ENCODE assay signal across 8 cellular contexts in the genomic region with DNA sequence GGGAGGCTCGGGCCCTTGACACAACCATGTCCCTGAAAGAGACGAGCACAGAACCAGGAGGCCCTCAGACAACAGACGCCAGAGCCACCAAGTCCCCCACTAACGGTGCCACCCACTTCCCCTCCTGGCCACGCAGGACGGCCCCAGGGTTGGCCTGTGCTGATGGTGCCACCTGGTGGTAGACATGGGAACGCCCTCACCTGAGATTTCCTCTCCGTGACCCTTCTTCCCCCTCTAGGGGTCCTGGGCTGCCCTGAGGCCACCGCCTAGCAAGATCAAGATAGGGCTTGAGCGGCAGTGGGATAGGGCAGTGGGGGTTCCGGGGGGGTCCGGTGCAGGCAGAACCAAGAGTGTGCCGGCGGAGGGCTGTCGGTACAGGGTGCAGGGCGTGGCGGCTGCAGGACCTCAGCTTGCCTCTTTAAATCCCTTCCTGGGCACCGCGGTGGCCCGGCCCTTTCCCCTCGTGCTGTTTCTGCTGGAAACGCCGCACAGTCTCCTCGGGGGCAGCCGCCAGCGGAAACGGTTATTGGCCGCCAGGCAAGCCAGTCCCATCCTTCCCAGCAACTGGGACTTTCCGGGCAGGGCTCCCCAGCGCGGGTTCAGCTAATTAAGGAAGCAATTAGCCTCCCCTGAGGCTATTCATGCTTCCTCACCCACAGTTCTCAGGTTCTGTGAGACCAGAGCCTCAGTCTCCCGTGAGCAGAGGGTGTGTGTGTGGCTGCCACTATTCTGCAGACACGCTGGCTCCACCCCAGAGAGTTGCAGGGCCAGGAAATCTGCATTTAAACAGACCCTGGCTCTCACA. TPM values are rescaled to one million over a fixed set of nuclear protein-coding genes. Genes with fewer than 3 reads are reported as not detected.
DNase-seq lines count a peak whose midpoint lies in the region; ATAC-seq and TF ChIP-seq lines count a peak whose summit lies in the region.

No MANE protein-coding gene starts in this region.

- peaks cover 22% of the 10 kb centered on the region for H3K4me1 Mint-ChIP-seq in activated T-helper 2 cell treated with anti-CD3 and anti-CD28 coated beads, Interferon-gamma antibody, Interleukin-2, Interleukin-4, amounts not matched to agents 10 μg/mL and 5 μg/mL and 100 μg/mL, durations not matched to agents 14 hours and 24 hours and 36 hours (ENCODE audit: low read depth)

- H3K27me3 ChIP-seq in HUES48 (ENCODE audit: control insufficient read depth, insufficient read depth, low read length), result peaks cover 7% of the 10 kb centered on the region
- H3K27me3 ChIP-seq in neuron (ENCODE audit: insufficient read depth, low read length), result peaks cover 33% of the 10 kb centered on the region
- H3K27me3 ChIP-seq in subcutaneous abdominal adipose tissue (ENCODE audit: control insufficient read depth in 5 of 5, insufficient read depth in 4 of 5, low read length in 5 of 5), result peaks cover 2 to 38% (median 21%) of the 10 kb centered on the region in 5 donors

- H2AFZ ChIP-seq in neuron (ENCODE audit: low read depth, low read length), result peak overlapping the region; percentile 11

- H3K27ac ChIP-seq in HUES48 (ENCODE audit: low read depth, low read length) (peak overlapping the region; percentile 61), RWPE1 (peak overlapping the region; percentile 66), subcutaneous abdominal adipose tissue (ENCODE audit: low read depth, low read length) (no peak overlapping the region)

- POLR2A ChIA-PET in RWPE1 (lab: Yijun Ruan, JAX; ENCODE audit: low non-redundant PET), result no interaction called here

- CTCF ChIA-PET in RWPE1 (lab: Yijun Ruan, JAX), result interaction anchor here (0.6 to 1.6 kb wide), 5 partner anchors 69 to 349 kb away, joined by 4 to 6 read pairs (median 5); a partner anchor contains a TSS

- H3K36me3 Mint-ChIP-seq in activated T-helper 2 cell treated with anti-CD3 and anti-CD28 coated beads, Interferon-gamma antibody, Interleukin-2, Interleukin-4, amounts not matched to agents 10 μg/mL and 5 μg/mL and 100 μg/mL, durations not matched to agents 14 hours and 24 hours and 36 hours (ENCODE audit: low read depth), result no peaks in the 10 kb centered on the region

- H3K27me3 Mint-ChIP-seq in activated T-helper 2 cell treated with anti-CD3 and anti-CD28 coated beads, Interferon-gamma antibody, Interleukin-2, Interleukin-4, amounts not matched to agents 10 μg/mL and 5 μg/mL and 100 μg/mL, durations not matched to agents 14 hours and 24 hours and 36 hours (ENCODE audit: low read depth), result peaks cover 15% of the 10 kb centered on the region

- H3K27ac Mint-ChIP-seq in activated T-helper 2 cell treated with anti-CD3 and anti-CD28 coated beads, Interferon-gamma antibody, Interleukin-2, Interleukin-4, amounts not matched to agents 10 μg/mL and 5 μg/mL and 100 μg/mL, durations not matched to agents 14 hours and 24 hours and 36 hours, result peak overlapping the region; percentile 52

- H3K9me3 ChIP-seq in HUES48 (ENCODE audit: control insufficient read depth, insufficient read depth, low read length) (no peaks in the 10 kb centered on the region), neuron (ENCODE audit: low read length) (no peaks in the 10 kb centered on the region), subcutaneous abdominal adipose tissue (ENCODE audit: control insufficient read depth in 5 of 5, low read length in 5 of 5) (no peaks in the 10 kb centered on the region)

- H3K4me3 Mint-ChIP-seq in activated T-helper 2 cell treated with anti-CD3 and anti-CD28 coated beads, Interferon-gamma antibody, Interleukin-2, Interleukin-4, amounts not matched to agents 10 μg/mL and 5 μg/mL and 100 μg/mL, durations not matched to agents 14 hours and 24 hours and 36 hours (ENCODE audit: low read depth), result peak overlapping the region; percentile 75

- DNase-seq in AG09309 (ENCODE audit: low read depth), result no peak
- peak; percentile 48 for DNase-seq in RWPE1 (ENCODE audit: low spot score)
- DNase-seq in activated T-helper 2 cell treated with anti-CD3 and anti-CD28 coated beads, Interferon-gamma antibody, Interleukin-2, Interleukin-4, amounts not matched to agents 10 μg/mL and 5 μg/mL and 100 μg/mL, durations not matched to agents 14 hours and 24 hours and 36 hours (ENCODE audit: low spot score), result peak; percentile 73
- peak; percentile 14 to 69 for DNase-seq in foreskin fibroblast

- H3K36me3 ChIP-seq in HUES48 (ENCODE audit: control insufficient read depth, insufficient read depth, low read length) (no peaks in the 10 kb centered on the region), neuron (ENCODE audit: insufficient read depth, low read length) (no peaks in the 10 kb centered on the region), subcutaneous abdominal adipose tissue (ENCODE audit: control insufficient read depth in 5 of 5, insufficient read depth in 5 of 5, low read length in 5 of 5) (no peaks in the 10 kb centered on the region)

- ATAC-seq in GM18870 (IDR thresholded peaks at IDR 0.05; ENCODE audit: unreplicated experiment), result peak; percentile 53

- TF ChIP-seq CTCF in AG09309 (IDR thresholded peaks at IDR 0.05; ENCODE audit: control insufficient read depth, insufficient read depth, low read depth, low read length, missing control alignments) (peak; percentile 99), RWPE1 (conservative IDR thresholded peaks at IDR 0.05; ENCODE audit: low read depth) (peak; percentile 94), foreskin fibroblast (IDR thresholded peaks at IDR 0.05; ENCODE audit: low read depth, low read length) (peak; percentile 96)

- H3K4me1 ChIP-seq in HUES48 (ENCODE audit: control insufficient read depth, insufficient read depth, low read length) (peaks cover 26% of the 10 kb centered on the region), neuron (ENCODE audit: insufficient read depth, low read length) (peaks cover 12% of the 10 kb centered on the region), subcutaneous abdominal adipose tissue (ENCODE audit: control insufficient read depth in 5 of 5, insufficient read depth in 5 of 5, low read length in 5 of 5) (peaks cover 3 to 57% (median 40%) of the 10 kb centered on the region in 5 donors)

- H3K4me3 ChIP-seq in AG09309 (ENCODE audit: control insufficient read depth, low read depth, low read length) (peak overlapping the region; percentile 58), HUES48 (ENCODE audit: low read depth, low read length) (peak overlapping the region; percentile 90), foreskin fibroblast (ENCODE audit: low read depth in 1 of 2, low read length in 2 of 2) (peak overlapping the region; percentile 51 to 57), neuron (ENCODE audit: low read length) (peak overlapping the region; percentile 31), subcutaneous abdominal adipose tissue (ENCODE audit: low read depth in 1 of 5, low read length in 5 of 5) (peak overlapping the region in 4 of 5 donors; percentile 51 to 67 (median 58))

- H3K9me3 Mint-ChIP-seq in activated T-helper 2 cell treated with anti-CD3 and anti-CD28 coated beads, Interferon-gamma antibody, Interleukin-2, Interleukin-4, amounts not matched to agents 10 μg/mL and 5 μg/mL and 100 μg/mL, durations not matched to agents 14 hours and 24 hours and 36 hours, result no peaks in the 10 kb centered on the region

- intact Hi-C loops in activated T-helper 2 cell treated with anti-CD3 and anti-CD28 coated beads, Interferon-gamma antibody, Interleukin-2, Interleukin-4, amounts not matched to agents 10 μg/mL and 5 μg/mL and 100 μg/mL, durations not matched to agents 14 hours and 24 hours and 36 hours (cut with micrococcal nuclease), result loop anchor here (1.0 to 2.0 kb wide), 2 partner anchors 347 to 471 kb away; a partner anchor contains a TSS

- H3K9ac ChIP-seq in HUES48 (ENCODE audit: low read depth, low read length) (no peak overlapping the region), subcutaneous abdominal adipose tissue (ENCODE audit: low read length in 5 of 5) (peak overlapping the region in 2 of 5 donors; percentile 37 to 59)

RNA-seq across cellular contexts. Expression of a gene that starts 5.5 kb away (rescaled TPM):
- 0.21 and 0.23 TPM in 2 replicates for total RNA-seq in activated T-helper 2 cell treated with anti-CD3 and anti-CD28 coated beads, Interferon-gamma antibody, Interleukin-2, Interleukin-4, amounts not matched to agents 10 μg/mL and 5 μg/mL and 100 μg/mL, durations not matched to agents 14 hours and 24 hours and 36 hours

Comparison
In these comparisons a context has a peak if more than half of its experiments do, and no peak if none do; other contexts are left out.
1. H3K4me3 ChIP-seq: peak in every context shown above with its lines; median percentile 90 in HUES48; 58 in subcutaneous abdominal adipose tissue; 58 in AG09309; 54 in foreskin fibroblast; 31 in neuron.